In genomic region chr7:30504347-30505173, GRCh38 we compare ENCODE assay signal across 1 cellular context.
A peak's percentile ranks its signal among the peaks of the same experiment; 100 is the strongest.
TF ChIP-seq lines count a peak whose summit lies in the region.

GGCT (minus strand) TSS chr7:30504829; CDS start chr7:30504709, 120 bp downstream.

TF ChIP-seq in HepG2, 621 proteins besides CTCF, POLR2A, EP300 and RAD21 (continued from another document and continues in another):
- TF ChIP-seq ZSCAN12 (CRISPR knock-in tag; IDR thresholded peaks at IDR 0.05) = no peak
- no peak for TF ChIP-seq TSC22D2 (CRISPR knock-in tag; IDR thresholded peaks at IDR 0.05; ENCODE audit: borderline replicate concordance)
- TF ChIP-seq REL (CRISPR knock-in tag; conservative IDR thresholded peaks at IDR 0.05) = no peak
- no peak for TF ChIP-seq ZBTB10 (CRISPR knock-in tag; IDR thresholded peaks at IDR 0.05; ENCODE audit: borderline replicate concordance)
- TF ChIP-seq ARHGAP35 (CRISPR knock-in tag; IDR thresholded peaks at IDR 0.05; ENCODE audit: borderline replicate concordance) = no peak; the same call in 1 of the 2 replicates
- TF ChIP-seq ZNF329 (CRISPR knock-in tag; IDR thresholded peaks at IDR 0.05; ENCODE audit: low read depth) = no peak; the same call in 1 of the 2 replicates
- TF ChIP-seq XRCC5 (optimal IDR thresholded peaks at IDR 0.05; ENCODE audit: low read length) = peak; percentile 18
- no peak for TF ChIP-seq TRAFD1 (CRISPR knock-in tag; IDR thresholded peaks at IDR 0.05; ENCODE audit: borderline replicate concordance)
- TF ChIP-seq ZNF567 (CRISPR knock-in tag; IDR thresholded peaks at IDR 0.05; ENCODE audit: borderline replicate concordance) = no peak; the same call in 1 of the 2 replicates
- no peak for TF ChIP-seq CAMTA2 (CRISPR knock-in tag; IDR thresholded peaks at IDR 0.05; ENCODE audit: borderline replicate concordance)
- TF ChIP-seq GPBP1L1 (CRISPR knock-in tag; IDR thresholded peaks at IDR 0.05) = no peak
- TF ChIP-seq SOX13 (IDR thresholded peaks at IDR 0.05) = no peak
- peak in 1 of 2 experiments; percentile 31; a peak in 2 of 4 replicates for TF ChIP-seq SOX13 (CRISPR knock-in tag; conservative IDR thresholded peaks at IDR 0.05 in 1 of 2, IDR thresholded peaks at IDR 0.05 in 1 of 2)
- TF ChIP-seq ZNF879 (CRISPR knock-in tag; IDR thresholded peaks at IDR 0.05) = no peak; the same call in 1 of the 2 replicates
- TF ChIP-seq LBX2 (CRISPR knock-in tag; IDR thresholded peaks at IDR 0.05; ENCODE audit: borderline replicate concordance) = peak; percentile 65; the same call in 1 of the 2 replicates
- no peak for TF ChIP-seq SOX6 (IDR thresholded peaks at IDR 0.05)
- no peak; the same call in none of the 2 replicates for TF ChIP-seq SOX6 (CRISPR knock-in tag; IDR thresholded peaks at IDR 0.05)
- peak; percentile 91 for TF ChIP-seq HNRNPLL (IDR thresholded peaks at IDR 0.05; ENCODE audit: low read depth, low read length, poor library complexity, severe bottlenecking)
- no peak; the same call in 1 of the 2 replicates for TF ChIP-seq CREB3 (CRISPR knock-in tag; IDR thresholded peaks at IDR 0.05)
- TF ChIP-seq CENPX (CRISPR knock-in tag; IDR thresholded peaks at IDR 0.05) = no peak
- no peak for TF ChIP-seq PLRG1 (conservative IDR thresholded peaks at IDR 0.05)
- peak; percentile 52; the same call in 1 of the 2 replicates for TF ChIP-seq BRF2 (CRISPR knock-in tag; IDR thresholded peaks at IDR 0.05)
- TF ChIP-seq RNF219 (CRISPR knock-in tag; IDR thresholded peaks at IDR 0.05) = no peak
- no peak for TF ChIP-seq ZFP1 (CRISPR knock-in tag; IDR thresholded peaks at IDR 0.05)
- TF ChIP-seq ZNF446 (CRISPR knock-in tag; IDR thresholded peaks at IDR 0.05) = no peak
- no peak for TF ChIP-seq ZNF570 (CRISPR knock-in tag; IDR thresholded peaks at IDR 0.05; ENCODE audit: borderline replicate concordance)
- no peak for TF ChIP-seq NBN (conservative IDR thresholded peaks at IDR 0.05)
- TF ChIP-seq SMC3 (IDR thresholded peaks at IDR 0.05; ENCODE audit: low read length) = no peak
- peak; percentile 60; the same call in 1 of the 2 replicates for TF ChIP-seq THAP9 (CRISPR knock-in tag; IDR thresholded peaks at IDR 0.05; ENCODE audit: borderline replicate concordance)
- no peak for TF ChIP-seq ZNF33B (CRISPR knock-in tag; IDR thresholded peaks at IDR 0.05)
- no peak for TF ChIP-seq TCF7L2 (IDR thresholded peaks at IDR 0.05; ENCODE audit: low read depth, low read length)
- no peak for TF ChIP-seq CHD2 (IDR thresholded peaks at IDR 0.05; ENCODE audit: low read depth, low read length)
- peak; percentile 31; the same call in 1 of the 2 replicates for TF ChIP-seq ZNF333 (CRISPR knock-in tag; IDR thresholded peaks at IDR 0.05; ENCODE audit: borderline replicate concordance)
- no peak for TF ChIP-seq ETV5 (CRISPR knock-in tag; IDR thresholded peaks at IDR 0.05; ENCODE audit: borderline replicate concordance)
- TF ChIP-seq ZNF670 (CRISPR knock-in tag; IDR thresholded peaks at IDR 0.05; ENCODE audit: borderline replicate concordance) = 0 out of 2 replicates have a peak, but pooled peaks have one; percentile 64
- no peak for TF ChIP-seq SRSF4 (IDR thresholded peaks at IDR 0.05; ENCODE audit: low read depth, low read length, poor library complexity, severe bottlenecking)
- 0 out of 2 replicates have a peak, but pooled peaks have one; percentile 31 for TF ChIP-seq ZNF138 (CRISPR knock-in tag; IDR thresholded peaks at IDR 0.05; ENCODE audit: low read depth)
- TF ChIP-seq ZNF782 (CRISPR knock-in tag; IDR thresholded peaks at IDR 0.05; ENCODE audit: borderline replicate concordance) = 0 out of 2 replicates have a peak, but pooled peaks have one; percentile 47
- TF ChIP-seq ATF7-NPFF (CRISPR knock-in tag; IDR thresholded peaks at IDR 0.05; ENCODE audit: low read depth) = no peak; the same call in none of the 2 replicates
- no peak for TF ChIP-seq RNF2 (conservative IDR thresholded peaks at IDR 0.05; ENCODE audit: low read depth)
- TF ChIP-seq HMG20B (CRISPR knock-in tag; conservative IDR thresholded peaks at IDR 0.05) = no peak
- TF ChIP-seq ZNF296 (CRISPR knock-in tag; conservative IDR thresholded peaks at IDR 0.05) = 0 out of 2 replicates have a peak, but pooled peaks have one; percentile 49
- TF ChIP-seq ZNF816 (CRISPR knock-in tag; IDR thresholded peaks at IDR 0.05; ENCODE audit: borderline replicate concordance) = peak; percentile 63; the same call in 1 of the 2 replicates
- TF ChIP-seq MAFK (conservative IDR thresholded peaks at IDR 0.05 in 1 of 2, IDR thresholded peaks at IDR 0.05 in 1 of 2; ENCODE audit: low read length in 2 of 2) = no peak
- TF ChIP-seq CENPT (CRISPR knock-in tag; IDR thresholded peaks at IDR 0.05; ENCODE audit: low read depth) = no peak
- no peak for TF ChIP-seq PBX3 (CRISPR knock-in tag; IDR thresholded peaks at IDR 0.05; ENCODE audit: borderline replicate concordance)
- TF ChIP-seq ZNF563 (CRISPR knock-in tag; IDR thresholded peaks at IDR 0.05) = peak; percentile 88; the same call in 1 of the 2 replicates
- no peak; the same call in 1 of the 2 replicates for TF ChIP-seq FOXC1 (CRISPR knock-in tag; IDR thresholded peaks at IDR 0.05; ENCODE audit: borderline replicate concordance)
- peak; percentile 3; the same call in 1 of the 2 replicates for TF ChIP-seq STAT6 (CRISPR knock-in tag; IDR thresholded peaks at IDR 0.05; ENCODE audit: borderline replicate concordance)
